ENCODE assay signal across 22 cellular contexts in the genomic region with DNA sequence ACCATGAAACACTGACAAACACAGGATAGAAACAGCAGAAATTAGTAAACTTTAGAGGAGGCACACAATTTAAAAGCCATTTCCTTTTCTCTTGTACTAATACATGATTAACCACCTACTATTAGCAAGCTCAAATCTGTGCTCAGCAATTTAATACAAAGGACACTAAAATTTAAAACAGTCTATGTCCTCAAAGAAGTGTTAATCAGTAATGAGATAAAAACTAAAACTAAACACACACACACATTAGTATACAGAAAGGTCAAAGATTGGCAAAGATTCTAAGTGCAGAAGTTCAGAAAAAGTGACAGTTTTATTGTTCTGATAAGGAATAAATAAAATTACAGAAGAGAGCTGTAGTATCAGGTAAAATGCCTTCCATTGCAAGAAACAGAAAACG.
DNase-seq lines count a peak whose midpoint lies in the region; ATAC-seq and TF ChIP-seq lines count a peak whose summit lies in the region.
"Had no signal": no experiment of that assay in that cellular context is flagged by ENCODE, and none has a peak within 500 bp of the region (broad histone marks: within the 10 kb centered on the region; RNA-seq: fewer than 3 reads in every experiment).

No MANE protein-coding gene starts in this region.

- WGBS in right lobe of liver (ENCODE audit: insufficient coverage, low coverage, low lambda C conversion rate, missing lambda C conversion rate) = 23% methylated on average over 1 of the region's 1 CpG

- intact Hi-C loops in right lobe of liver (cut with DNase I) = no loop called here

- no peak for DNase-seq in left lobe of liver (ENCODE audit: low spot score)
- no peak for DNase-seq in right lobe of liver
- peak; percentile 9 for DNase-seq in renal cortical epithelial cell (ENCODE audit: low read depth)
- no peak for DNase-seq in DMS153 treated with DMSO at 0.1 percent for 48 hours (lab: John Stamatoyannopoulos, UW; ENCODE audit: unreplicated experiment)
- no peak for DNase-seq in kidney glomerular epithelial cell (lab: John Stamatoyannopoulos, UW)
- DNase-seq: 8988T; ACHN; AML-193; BE2C; CD4-positive, alpha-beta T cell; CD8-positive, alpha-beta memory T cell; DMS 273 treated with DMSO at 0.1 percent for 48 hours; DMS53; GF-D8; GOT3; H7; HCEC 1CT had no signal

- TF ChIP-seq CTCF in right lobe of liver (IDR thresholded peaks at IDR 0.05) = no peak

- no peaks in the 10 kb centered on the region for H3K36me3 ChIP-seq in HUES6 (ENCODE audit: control insufficient read depth, insufficient read depth, low read length)
- H3K36me3 ChIP-seq in right lobe of liver = no peaks in the 10 kb centered on the region
- H3K36me3 ChIP-seq: BE2C; BLaER1 treated with 17β-estradiol and CSF1 and Interleukin-3, amounts not matched to agents 10 nM and 100 nM had no signal

- no peak for TF ChIP-seq POLR2A in right lobe of liver (IDR thresholded peaks at IDR 0.05)

- no peaks in the 10 kb centered on the region for H3K9me3 ChIP-seq in HUES6 (ENCODE audit: control insufficient read depth, insufficient read depth, low read depth, low read length)
- no peaks in the 10 kb centered on the region for H3K9me3 ChIP-seq in right lobe of liver
- H3K9me3 ChIP-seq: A549; BE2C; BLaER1 treated with 17β-estradiol and CSF1 and Interleukin-3, amounts not matched to agents 10 nM and 100 nM had no signal

- H3K27ac ChIP-seq in HUES6 (ENCODE audit: low read depth, low read length) (0 out of 2 replicates have a peak overlapping the region, but pooled peaks have one; percentile 34), right lobe of liver (peak overlapping the region in 2 of 3 donors; percentile 13 to 34)
- H3K27ac ChIP-seq: A549; BLaER1 treated with 17β-estradiol and CSF1 and Interleukin-3, amounts not matched to agents 10 nM and 100 nM had no signal

- no peak overlapping the region for H3K9ac ChIP-seq in HUES6 (ENCODE audit: low read length)
- H3K9ac ChIP-seq: BLaER1 treated with 17β-estradiol and CSF1 and Interleukin-3, amounts not matched to agents 10 nM and 100 nM had no signal

- H3K4me1 ChIP-seq in HUES6 (ENCODE audit: control insufficient read depth, insufficient read depth, low read length) = peaks cover 3% of the 10 kb centered on the region; the same call in 1 of the 2 replicates
- peaks cover 0 to 12% (median 2%) of the 10 kb centered on the region in 4 donors for H3K4me1 ChIP-seq in right lobe of liver
- H3K4me1 ChIP-seq: A549, BE2C had no signal

- ATAC-seq in left lobe of liver = peak; percentile 64
- peak; percentile 14 to 72 (median 52) for ATAC-seq in right lobe of liver
- no peak for ATAC-seq in HG03175 (IDR thresholded peaks at IDR 0.05; ENCODE audit: unreplicated experiment)
- ATAC-seq in HG03432 (IDR thresholded peaks at IDR 0.05; ENCODE audit: unreplicated experiment) = no peak
- ATAC-seq: A549 had no signal

- no peak overlapping the region for H3K4me3 ChIP-seq in HUES6 (ENCODE audit: low read depth, low read length)
- H3K4me3 ChIP-seq in right lobe of liver = no peak overlapping the region
- H3K4me3 ChIP-seq: A549; BLaER1 treated with 17β-estradiol and CSF1 and Interleukin-3, amounts not matched to agents 10 nM and 100 nM had no signal

- H3K27me3 ChIP-seq in HUES6 (ENCODE audit: control insufficient read depth, insufficient read depth, low read length) (no peaks in the 10 kb centered on the region), right lobe of liver (no peaks in the 10 kb centered on the region)
- H3K27me3 ChIP-seq: BE2C; BLaER1 treated with 17β-estradiol and CSF1 and Interleukin-3, amounts not matched to agents 10 nM and 100 nM had no signal

Comparison
In these comparisons a context has a peak if more than half of its experiments do, and no peak if none do; other contexts are left out.
1. ATAC-seq: peak in left lobe of liver (single experiment) and right lobe of liver (4 of 4); none in HG03175 (single experiment) and HG03432 (single experiment).